1 cellular context compared by ENCODE assay signal in genomic region chr6:67897998-67898607, GRCh38.
A peak's percentile ranks its signal among the peaks of the same experiment; 100 is the strongest.
TF ChIP-seq lines count a peak whose summit lies in the region.

No MANE protein-coding gene starts in this region.

TF ChIP-seq in K562, 482 proteins besides CTCF, POLR2A, EP300 and RAD21 (continues in another document):
- TF ChIP-seq MTA1 (IDR thresholded peaks at IDR 0.05; ENCODE audit: borderline replicate concordance) (0 out of 2 replicates have a peak, but pooled peaks have one; percentile 47), HBP1 (CRISPR knock-in tag; IDR thresholded peaks at IDR 0.05) (0 out of 2 replicates have a peak, but pooled peaks have one; percentile 66), HDAC3 (IDR thresholded peaks at IDR 0.05; ENCODE audit: borderline replicate concordance, partially characterized antibody) (peak; percentile 52), MAFG (tag; conservative IDR thresholded peaks at IDR 0.05) (no peak), THRA (IDR thresholded peaks at IDR 0.05) (no peak), AFF1 (IDR thresholded peaks at IDR 0.05; ENCODE audit: low read depth in 1 of 2, partially characterized antibody in 2 of 2) (peak in 1 of 2 experiments; percentile 23), L3MBTL2 (IDR thresholded peaks at IDR 0.05) (peak; percentile 31; the same call in 1 of the 2 replicates), C11orf30 (IDR thresholded peaks at IDR 0.05; ENCODE audit: low read depth) (peak; percentile 6; the same call in 1 of the 2 replicates), CC2D1A (IDR thresholded peaks at IDR 0.05) (0 out of 2 replicates have a peak, but pooled peaks have one; percentile 18), GABPA (tag; conservative IDR thresholded peaks at IDR 0.05; ENCODE audit: low read depth) (peak; percentile 51), FUS (optimal IDR thresholded peaks at IDR 0.05; ENCODE audit: low read depth, low read length) (no peak), CBX5 (IDR thresholded peaks at IDR 0.05; ENCODE audit: borderline replicate concordance, low read depth) (no peak), SMARCA4 (IDR thresholded peaks at IDR 0.05) (peak; percentile 46; the same call in 1 of the 2 replicates), KDM1A (IDR thresholded peaks at IDR 0.05) (peak; percentile 9 to 34; a peak in 1 of 4 replicates), ZNF655 (CRISPR knock-in tag; IDR thresholded peaks at IDR 0.05) (no peak), ETV6 (IDR thresholded peaks at IDR 0.05; ENCODE audit: borderline replicate concordance in 1 of 2, low read depth in 2 of 2, low read length in 1 of 2) (peak; percentile 43 to 60; a peak in 1 of 4 replicates), ETV6 (CRISPR knock-in tag; IDR thresholded peaks at IDR 0.05; ENCODE audit: borderline replicate concordance) (no peak), ZBTB40 (IDR thresholded peaks at IDR 0.05) (peak; percentile 73), ZBTB40 (CRISPR knock-in tag; IDR thresholded peaks at IDR 0.05) (no peak), PRDM10 (IDR thresholded peaks at IDR 0.05; ENCODE audit: partially characterized antibody) (peak; percentile 94), ILK (tag; IDR thresholded peaks at IDR 0.05; ENCODE audit: borderline replicate concordance, low read depth) (no peak), BHLHE40 (IDR thresholded peaks at IDR 0.05; ENCODE audit: low read length) (peak; percentile 54; the same call in 1 of the 2 replicates), NCOA6 (IDR thresholded peaks at IDR 0.05) (no peak), ZFP91 (CRISPR knock-in tag; IDR thresholded peaks at IDR 0.05) (no peak), KDM4B (IDR thresholded peaks at IDR 0.05; ENCODE audit: borderline replicate concordance in 2 of 2, low read depth in 1 of 2) (peak in 1 of 2 experiments; percentile 58; a peak in 1 of 4 replicates), CHCHD3 (CRISPR knock-in tag; IDR thresholded peaks at IDR 0.05) (no peak), ZNF561 (CRISPR knock-in tag; conservative IDR thresholded peaks at IDR 0.05) (no peak), TRIM24 (IDR thresholded peaks at IDR 0.05) (peak; percentile 36 to 51; a peak in 3 of 4 replicates), MYC (IDR thresholded peaks at IDR 0.05; ENCODE audit: low read depth, low read length) (0 out of 2 replicates have a peak, but pooled peaks have one; percentile 24), MYC (CRISPR knock-in tag; IDR thresholded peaks at IDR 0.05; ENCODE audit: borderline replicate concordance, low read depth) (no peak)
